ENCODE assay signal across 12 cellular contexts in genomic region chr2:144583741-144584453, GRCh38.
A peak's percentile ranks its signal among the peaks of the same experiment; 100 is the strongest.
DNase-seq lines count a peak whose midpoint lies in the region; ATAC-seq and TF ChIP-seq lines count a peak whose summit lies in the region.
"Had no signal": no experiment of that assay in that cellular context is flagged by ENCODE, and none has a peak within 500 bp of the region (broad histone marks: within the 10 kb centered on the region; RNA-seq: fewer than 3 reads in every experiment).

No MANE protein-coding gene starts in this region.

- peak overlapping the region; percentile 27 for H3K4me3 Mint-ChIP-seq in activated CD8-positive, alpha-beta memory T cell treated with anti-CD3 and anti-CD28 coated beads, Interleukin-2, amount 10 ng/mL, durations not matched to agents 7 days and 5 days

- H3K36me3 ChIP-seq in PC-3 (ENCODE audit: low read depth, low read length) (no peaks in the 10 kb centered on the region), trophoblast cell (ENCODE audit: control insufficient read depth in 1 of 2, insufficient read depth in 2 of 2, low read length in 2 of 2) (no peaks in the 10 kb centered on the region)
- H3K36me3 ChIP-seq: stomach had no signal

- peaks cover 12% of the 10 kb centered on the region for H3K4me1 ChIP-seq in PC-3 (ENCODE audit: insufficient read depth, low read length)
- H3K4me1 ChIP-seq in trophoblast cell (ENCODE audit: control insufficient read depth in 1 of 2, insufficient read depth in 2 of 2, low read length in 2 of 2), result peaks cover 0 to 4% of the 10 kb centered on the region in 2 experiments

- H4K8ac ChIP-seq in trophoblast cell (ENCODE audit: low read depth, low read length), result no peak overlapping the region

- H3K79me2 ChIP-seq in PC-3 (ENCODE audit: low read length) (no peaks in the 10 kb centered on the region), trophoblast cell (ENCODE audit: control insufficient read depth, insufficient read depth, low read length, poor library complexity) (no peaks in the 10 kb centered on the region)

- no peak overlapping the region for H3K14ac ChIP-seq in trophoblast cell (ENCODE audit: low read length)

- no peak for DNase-seq in activated CD8-positive, alpha-beta memory T cell treated with anti-CD3 and anti-CD28 coated beads, Interleukin-2, amount 10 ng/mL, durations not matched to agents 7 days and 5 days
- DNase-seq in activated CD8-positive, alpha-beta memory T cell treated with anti-CD3 and anti-CD28 coated beads, Interleukin-2, amount 50 U/mL, for 48 hours, result no peak
- DNase-seq in PC-3 (peak; percentile 89), erythroblast (lab: John Stamatoyannopoulos, UW) (peak; percentile 71 to 87), trophoblast cell (peak; percentile 28 to 59), retina (no peak), NCI-H82 treated with DMSO at 0.1 percent for 48 hours (lab: John Stamatoyannopoulos, UW; ENCODE audit: unreplicated experiment) (no peak)
- DNase-seq: activated gamma-delta T cell, C1 segment of cervical spinal cord, stomach had no signal

- H4K12ac ChIP-seq in trophoblast cell (ENCODE audit: low read depth, low read length), result no peak overlapping the region

- TF ChIP-seq CTCF in PC-3 (conservative IDR thresholded peaks at IDR 0.05; ENCODE audit: low read depth, low read length), result no peak

- H3K79me1 ChIP-seq in trophoblast cell (ENCODE audit: low read length), result no peaks in the 10 kb centered on the region

- H3K4me2 ChIP-seq in PC-3 (ENCODE audit: low read length), result no peak overlapping the region
- H3K4me2 ChIP-seq in trophoblast cell (ENCODE audit: low read length), result no peak overlapping the region

- H3K18ac ChIP-seq in trophoblast cell (ENCODE audit: low read length), result no peak overlapping the region

- intact Hi-C loops in PC-3 (cut with micrococcal nuclease), result no loop called here

- TF ChIP-seq POLR2A in erythroblast (IDR thresholded peaks at IDR 0.05; ENCODE audit: low read length), result no peak

- no peak overlapping the region for H2BK120ac ChIP-seq in trophoblast cell (ENCODE audit: insufficient read depth, low read length, poor library complexity)

- 100% methylated on average over 2 of the region's 4 CpGs for WGBS in trophoblast cell (ENCODE audit: extremely low coverage, insufficient coverage, insufficient read length)

- H2BK12ac ChIP-seq in trophoblast cell (ENCODE audit: low read length), result no peak overlapping the region

- no peak overlapping the region for H2AFZ ChIP-seq in PC-3 (ENCODE audit: low read length)
- no peak overlapping the region for H2AFZ ChIP-seq in trophoblast cell (ENCODE audit: insufficient read depth, low read length, poor library complexity)

- H3K27ac Mint-ChIP-seq in activated CD8-positive, alpha-beta memory T cell treated with anti-CD3 and anti-CD28 coated beads, Interleukin-2, amount 10 ng/mL, durations not matched to agents 7 days and 5 days, result no peak overlapping the region

- H3K9me2 ChIP-seq in PC-3 (replicated peaks; ENCODE audit: low read length), result no peaks in the 10 kb centered on the region

- no peak overlapping the region for H4K91ac ChIP-seq in trophoblast cell (ENCODE audit: low read depth, low read length)

- H4K20me1 ChIP-seq in PC-3 (ENCODE audit: low read length), result no peaks in the 10 kb centered on the region

- peaks cover 26% of the 10 kb centered on the region for H3K27me3 Mint-ChIP-seq in activated CD8-positive, alpha-beta memory T cell treated with anti-CD3 and anti-CD28 coated beads, Interleukin-2, amount 10 ng/mL, durations not matched to agents 7 days and 5 days

- H3K9ac ChIP-seq in PC-3 (ENCODE audit: low read length) (no peak overlapping the region), trophoblast cell (ENCODE audit: low read length) (no peak overlapping the region)

- no peak overlapping the region for H3K27ac ChIP-seq in PC-3 (ENCODE audit: low read length)
- no peak overlapping the region for H3K27ac ChIP-seq in trophoblast cell (ENCODE audit: low read depth, low read length)
- H3K27ac ChIP-seq: stomach had no signal

- no peaks in the 10 kb centered on the region for H3F3A ChIP-seq in PC-3 (ENCODE audit: low read length, unreplicated experiment)

- H2BK5ac ChIP-seq in trophoblast cell (ENCODE audit: low read depth, low read length, poor library complexity), result no peak overlapping the region

- CTCF ChIA-PET in activated CD8-positive, alpha-beta memory T cell treated with anti-CD3 and anti-CD28 coated beads, Interleukin-2, amount 10 ng/mL, durations not matched to agents 7 days and 5 days (lab: Charles Lee), result interaction anchor here (1.0 to 1.3 kb wide), 2 partner anchors 17 to 367 kb away, joined by 3 read pairs; no protein-coding TSS in a partner anchor
- CTCF ChIA-PET in PC-3 (lab: Charles Lee), result interaction anchor here (0.7 kb wide), 1 partner anchor 368 kb away, joined by 5 read pairs; no protein-coding TSS in a partner anchor

- no TSS peak for BruUV-seq in PC-3 (replicated peaks; lab: Mats Ljungman, UMichigan)

- H3K27me3 ChIP-seq in PC-3 (ENCODE audit: low read length), result no peaks in the 10 kb centered on the region
- no peaks in the 10 kb centered on the region for H3K27me3 ChIP-seq in trophoblast cell (ENCODE audit: insufficient read depth, low read length)
- H3K27me3 ChIP-seq: stomach had no signal

- no peak overlapping the region for H2AK5ac ChIP-seq in trophoblast cell (ENCODE audit: low read length)

- peaks cover 5% of the 10 kb centered on the region for H3K36me3 Mint-ChIP-seq in activated CD8-positive, alpha-beta memory T cell treated with anti-CD3 and anti-CD28 coated beads, Interleukin-2, amount 10 ng/mL, durations not matched to agents 7 days and 5 days

- no peak overlapping the region for H3K23ac ChIP-seq in trophoblast cell (ENCODE audit: low read length)

- H3K4me3 ChIP-seq in PC-3 (ENCODE audit: low read length) (no peak overlapping the region), trophoblast cell (ENCODE audit: low read depth, low read length) (no peak overlapping the region)
- H3K4me3 ChIP-seq: GM12878, stomach had no signal

- no peak overlapping the region for H3K4ac ChIP-seq in trophoblast cell (ENCODE audit: low read depth, low read length)

- ATAC-seq in activated CD8-positive, alpha-beta memory T cell treated with anti-CD3 and anti-CD28 coated beads, Interleukin-2, amount 10 ng/mL, durations not matched to agents 7 days and 5 days, result peak; percentile 80
- ATAC-seq in PC-3, result peak; percentile 94
- no peak for ATAC-seq in HG03045 (IDR thresholded peaks at IDR 0.05; ENCODE audit: unreplicated experiment)
- ATAC-seq: GM12878 had no signal

- H3K9me3 Mint-ChIP-seq in activated CD8-positive, alpha-beta memory T cell treated with anti-CD3 and anti-CD28 coated beads, Interleukin-2, amount 10 ng/mL, durations not matched to agents 7 days and 5 days (ENCODE audit: low read depth), result no peaks in the 10 kb centered on the region

- peaks cover 29% of the 10 kb centered on the region for H3K4me1 Mint-ChIP-seq in activated CD8-positive, alpha-beta memory T cell treated with anti-CD3 and anti-CD28 coated beads, Interleukin-2, amount 10 ng/mL, durations not matched to agents 7 days and 5 days

- H3K9me3 ChIP-seq in PC-3 (ENCODE audit: low read length) (no peaks in the 10 kb centered on the region), trophoblast cell (ENCODE audit: insufficient read depth, low read depth, low read length) (no peaks in the 10 kb centered on the region)
- H3K9me3 ChIP-seq: stomach had no signal

- POLR2A ChIA-PET in PC-3 (lab: Charles Lee; ENCODE audit: unreplicated experiment), result no interaction called here

Comparison
In these comparisons a context has a peak if more than half of its experiments do, and no peak if none do; other contexts are left out.
1. DNase-seq: peak in PC-3 (single experiment), erythroblast (2 of 2) and trophoblast cell (2 of 2); none in activated CD8-positive, alpha-beta memory T cell treated with anti-CD3 and anti-CD28 coated beads, Interleukin-2, amount 10 ng/mL, durations not matched to agents 7 days and 5 days (single experiment), activated CD8-positive, alpha-beta memory T cell treated with anti-CD3 and anti-CD28 coated beads, Interleukin-2, amount 50 U/mL, for 48 hours (single experiment), retina (single experiment) and NCI-H82 treated with DMSO at 0.1 percent for 48 hours (single experiment).